In genomic region chr12:53740130-53740491, GRCh38 we compare ENCODE assay signal across 23 cellular contexts. TPM values are rescaled to one million over a fixed set of nuclear protein-coding genes. Genes with fewer than 3 reads are reported as not detected.
DNase-seq lines count a peak whose midpoint lies in the region; ATAC-seq and TF ChIP-seq lines count a peak whose summit lies in the region.
"Had no signal": no experiment of that assay in that cellular context is flagged by ENCODE, and none has a peak within 500 bp of the region (broad histone marks: within the 10 kb centered on the region; RNA-seq: fewer than 3 reads in every experiment).

No MANE protein-coding gene starts in this region.

- no peak for TF ChIP-seq POLR2A in HCT116 (IDR thresholded peaks at IDR 0.05; ENCODE audit: borderline replicate concordance, extremely low read depth, insufficient read depth, insufficient read length)

- no peaks in the 10 kb centered on the region for H3K79me2 ChIP-seq in HCT116 (ENCODE audit: insufficient read depth, low read length)

- H4K20me1 ChIP-seq in HCT116 (ENCODE audit: insufficient read depth) = no peaks in the 10 kb centered on the region

- RAD21 ChIA-PET in HCT116 (lab: Charles Lee; ENCODE audit: low non-redundant PET in 1 of 2, low total read pairs in 2 of 2, uncharacterized antibody in 2 of 2, unreplicated experiment in 2 of 2) = no interaction called here

- no TSS peak for BruUV-seq in Caco-2 (replicated peaks; lab: Mats Ljungman, UMichigan)
- BruUV-seq in HCT116 (replicated peaks; lab: Mats Ljungman, UMichigan) = no TSS peak

- ATAC-seq in HCT116 (no peak), HG02884 (IDR thresholded peaks at IDR 0.05; ENCODE audit: unreplicated experiment) (no peak)
- ATAC-seq in activated T-cell treated with anti-CD3 and anti-CD28 coated beads, Interleukin-2, amount 50 U/mL, for 72 hours (replicated peaks in 1 of 2) = no peak

- no peaks in the 10 kb centered on the region for H3K36me3 Mint-ChIP-seq in Caco-2 (ENCODE audit: insufficient read depth, unreplicated experiment)
- H3K36me3 Mint-ChIP-seq in activated T-cell treated with anti-CD3 and anti-CD28 coated beads, Interleukin-2, amount 50 U/mL, for 72 hours (ENCODE audit: insufficient read depth in 2 of 2) = no peaks in the 10 kb centered on the region
- H3K36me3 Mint-ChIP-seq: activated naive CD4-positive, alpha-beta T cell treated with anti-CD3 and anti-CD28 coated beads, Interleukin-2, amount 50 U/mL, for 24 hours; brain; mesothelial cell of epicardium had no signal

- peaks cover 7% of the 10 kb centered on the region for H3K4me1 Mint-ChIP-seq in Caco-2 (ENCODE audit: low read depth, unreplicated experiment)
- H3K4me1 Mint-ChIP-seq in activated T-cell treated with anti-CD3 and anti-CD28 coated beads, Interleukin-2, amount 50 U/mL, for 72 hours (ENCODE audit: low read depth) = peaks cover 25% of the 10 kb centered on the region

- no peak for TF ChIP-seq CTCF in Caco-2 (IDR thresholded peaks at IDR 0.05; ENCODE audit: insufficient read depth in 1 of 2, low read depth in 1 of 2, low read length in 1 of 2, severe bottlenecking in 1 of 2, unreplicated experiment in 1 of 2)
- peak; percentile 13 to 20 (median 19); a peak in 1 of 6 replicates for TF ChIP-seq CTCF in HCT116 (IDR thresholded peaks at IDR 0.05 in 2 of 3, conservative IDR thresholded peaks at IDR 0.05 in 1 of 3; ENCODE audit: borderline replicate concordance in 1 of 3, insufficient read depth in 1 of 3, low read depth in 2 of 3, low read length in 2 of 3)

- TF ChIP-seq RAD21 in HCT116 (IDR thresholded peaks at IDR 0.05; ENCODE audit: low read depth) = no peak

- H3K4me2 ChIP-seq in HCT116 (ENCODE audit: low read length) = no peak overlapping the region

- H3K27ac Mint-ChIP-seq in Caco-2 (ENCODE audit: unreplicated experiment) = no peak overlapping the region
- no peak overlapping the region for H3K27ac Mint-ChIP-seq in activated T-cell treated with anti-CD3 and anti-CD28 coated beads, Interleukin-2, amount 50 U/mL, for 72 hours
- H3K27ac Mint-ChIP-seq: activated naive CD4-positive, alpha-beta T cell treated with anti-CD3 and anti-CD28 coated beads, Interleukin-2, amount 50 U/mL, for 24 hours; mesothelial cell of epicardium; nephron progenitor cell had no signal

- H3K36me3 ChIP-seq in Caco-2 (ENCODE audit: control insufficient read depth, insufficient read depth, low read length) (no peaks in the 10 kb centered on the region), HCT116 (ENCODE audit: control insufficient read depth in 1 of 2, insufficient read depth in 2 of 2, low read length in 2 of 2) (no peaks in the 10 kb centered on the region), iPS-20b (ENCODE audit: insufficient read depth, low read depth, low read length) (no peaks in the 10 kb centered on the region)
- H3K36me3 ChIP-seq: esophagus squamous epithelium had no signal

- peak overlapping the region; percentile 22; the same call in 1 of the 2 replicates for H3K4me3 ChIP-seq in Caco-2 (ENCODE audit: low read depth, low read length)
- H3K4me3 ChIP-seq in HCT116 (replicated peaks in 1 of 2; ENCODE audit: low read depth in 1 of 2, low read length in 2 of 2) = no peak overlapping the region
- H3K4me3 ChIP-seq in iPS-20b (ENCODE audit: low read length) = peak overlapping the region; percentile 49; the same call in 1 of the 2 replicates

- no peaks in the 10 kb centered on the region for H3K9me3 ChIP-seq in Caco-2
- no peaks in the 10 kb centered on the region for H3K9me3 ChIP-seq in HCT116 (ENCODE audit: control insufficient read depth in 1 of 2, insufficient read depth in 1 of 2, low read depth in 1 of 2, low read length in 2 of 2)
- no peaks in the 10 kb centered on the region for H3K9me3 ChIP-seq in iPS-20b (ENCODE audit: insufficient read depth, low read depth, low read length)
- H3K9me3 ChIP-seq: esophagus squamous epithelium had no signal

- POLR2A ChIA-PET in Caco-2 (lab: Charles Lee) = no interaction called here
- POLR2A ChIA-PET in HCT116 (lab: Charles Lee) = no interaction called here

- H3K27me3 ChIP-seq in Caco-2 (replicated peaks; ENCODE audit: control insufficient read depth, insufficient read depth, low read length) = no peaks in the 10 kb centered on the region; the same call in 1 of the 2 replicates
- no peaks in the 10 kb centered on the region for H3K27me3 ChIP-seq in HCT116 (ENCODE audit: insufficient read depth, low read length)
- H3K27me3 ChIP-seq in iPS-20b (ENCODE audit: insufficient read depth, low read length) = peaks cover 98% of the 10 kb centered on the region

- peaks cover 4% of the 10 kb centered on the region for H3K27me3 Mint-ChIP-seq in Caco-2 (ENCODE audit: insufficient read depth, unreplicated experiment)
- H3K27me3 Mint-ChIP-seq in activated T-cell treated with anti-CD3 and anti-CD28 coated beads, Interleukin-2, amount 50 U/mL, for 72 hours (ENCODE audit: low read depth) = peaks cover 27% of the 10 kb centered on the region

- CTCF ChIA-PET in Caco-2 (lab: Charles Lee) = interaction anchor here (1.1 kb wide), 1 partner anchor 63 kb away, joined by 4 read pairs; no protein-coding TSS in a partner anchor
- CTCF ChIA-PET in HCT116 (lab: Charles Lee) = interaction anchor here (1.5 kb wide), 3 partner anchors 9 to 38 kb away, joined by 4 to 6 read pairs (median 4); no protein-coding TSS in a partner anchor

- H3K9ac ChIP-seq in HCT116 (ENCODE audit: low read length) (no peak overlapping the region), iPS-20b (ENCODE audit: low read depth, low read length) (no peak overlapping the region)

- no peak overlapping the region for H2AFZ ChIP-seq in HCT116 (ENCODE audit: low read depth, low read length, poor library complexity, severe bottlenecking)

- intact Hi-C loops in Caco-2 (cut with micrococcal nuclease; ENCODE audit: unreplicated experiment) (no loop called here), HCT116 (cut with micrococcal nuclease) (no loop called here)

- peaks cover 11% of the 10 kb centered on the region for H3K4me1 ChIP-seq in Caco-2
- H3K4me1 ChIP-seq in HCT116 (ENCODE audit: control insufficient read depth in 1 of 2, insufficient read depth in 2 of 2, low read length in 2 of 2) = peaks cover 2 to 7% of the 10 kb centered on the region in 2 experiments; a peak in 3 of 4 replicates
- H3K4me1 ChIP-seq in iPS-20b (ENCODE audit: insufficient read depth, low read length) = 0 out of 2 replicates have a peak, but pooled peaks cover 3% of the 10 kb centered on the region

- no peak for DNase-seq in Caco-2
- DNase-seq in HCT116 (ENCODE audit: low read depth, low spot score) = no peak
- DNase-seq in caudate nucleus (lab: John Stamatoyannopoulos, UW) = peak in 3 of 61 donors; percentile 18 to 31 (median 19)
- DNase-seq in dedifferentiated amniotic fluid mesenchymal stem cell (ENCODE audit: extremely low spot score) = no peak
- no peak for DNase-seq in NK-92 treated with Interleukin-12 subunit alpha and Interleukin-12 subunit beta, amount 100 ng/mL, for 24 hours (lab: John Stamatoyannopoulos, UW)
- DNase-seq in activated T-cell treated with anti-CD3 and anti-CD28 coated beads, Interleukin-2, amount 50 U/mL, for 72 hours = no peak
- DNase-seq: activated CD4-positive, alpha-beta T cell treated with anti-CD3 and anti-CD28 coated beads, Interleukin-2, amount 50 U/mL, for 48 hours; activated T-cell treated with anti-CD3 and anti-CD28 coated beads, Interleukin-2, amount 50 U/mL, for 1 hour; esophagus squamous epithelium; kidney glomerular epithelial cell; NCI-H1694 treated with DMSO at 0.1 percent for 48 hours; NCI-H446; SHP77; T-helper 1 cell had no signal

- H3K27ac ChIP-seq in HCT116 (ENCODE audit: low read depth, low read length) = no peak overlapping the region
- H3K27ac ChIP-seq in caudate nucleus (ENCODE audit: low read depth, low read length) = peak overlapping the region; percentile 20
- H3K27ac ChIP-seq in iPS-20b (ENCODE audit: low read length) = no peak overlapping the region
- H3K27ac ChIP-seq: esophagus squamous epithelium, VCaP had no signal

- no peaks in the 10 kb centered on the region for H3K9me3 Mint-ChIP-seq in Caco-2 (ENCODE audit: unreplicated experiment)
- no peaks in the 10 kb centered on the region for H3K9me3 Mint-ChIP-seq in activated T-cell treated with anti-CD3 and anti-CD28 coated beads, Interleukin-2, amount 50 U/mL, for 72 hours
- H3K9me3 Mint-ChIP-seq: activated naive CD4-positive, alpha-beta T cell treated with anti-CD3 and anti-CD28 coated beads, Interleukin-2, amount 50 U/mL, for 24 hours; mesothelial cell of epicardium; nephron progenitor cell had no signal

- no peaks in the 10 kb centered on the region for H3K9me2 ChIP-seq in HCT116 (ENCODE audit: insufficient read depth)

- no peak overlapping the region for H3K4me3 Mint-ChIP-seq in Caco-2 (ENCODE audit: unreplicated experiment)
- H3K4me3 Mint-ChIP-seq in activated T-cell treated with anti-CD3 and anti-CD28 coated beads, Interleukin-2, amount 50 U/mL, for 72 hours = peak overlapping the region in 1 of 2 donors; percentile 86

TF ChIP-seq in HCT116, 20 proteins besides CTCF, POLR2A, EP300 and RAD21:
- TF ChIP-seq CBX3 (IDR thresholded peaks at IDR 0.05; ENCODE audit: low read depth) (no peak), EZH2phosphoT487 (IDR thresholded peaks at IDR 0.05; ENCODE audit: borderline replicate concordance) (no peak), SP1 (IDR thresholded peaks at IDR 0.05; ENCODE audit: low read depth) (no peak), ELF1 (IDR thresholded peaks at IDR 0.05; ENCODE audit: borderline replicate concordance, low read depth) (no peak), TCF7L2 (IDR thresholded peaks at IDR 0.05; ENCODE audit: borderline replicate concordance, extremely low read depth, insufficient read depth, insufficient read length) (no peak), JUND (IDR thresholded peaks at IDR 0.05) (no peak), EGR1 (IDR thresholded peaks at IDR 0.05; ENCODE audit: low read depth) (no peak)
- TF ChIP-seq, protein P1, sequence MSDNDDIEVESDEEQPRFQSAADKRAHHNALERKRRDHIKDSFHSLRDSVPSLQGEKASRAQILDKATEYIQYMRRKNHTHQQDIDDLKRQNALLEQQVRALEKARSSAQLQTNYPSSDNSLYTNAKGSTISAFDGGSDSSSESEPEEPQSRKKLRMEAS (IDR thresholded peaks at IDR 0.05) = no peak

RNA-seq across cellular contexts. Expression of gene CISTR, which starts 11.7 kb away (rescaled TPM):
- total RNA-seq in Caco-2 (2022) (not detected in 2 replicates), HCT116 (2021; ENCODE audit: unreplicated experiment) (not detected)
- polyA plus RNA-seq in HCT116 (2012) = not detected in 2 replicates
- not detected for total RNA-seq in activated T-cell treated with anti-CD3 and anti-CD28 coated beads, Interleukin-2, amount 50 U/mL, for 72 hours
- total RNA-seq: esophagus squamous epithelium, mesothelial cell of epicardium, pulmonary artery endothelial cell, temporal lobe had no signal

RNA-seq across cellular contexts. Expression of gene CALCOCO1, which starts 12.9 kb away (rescaled TPM):
- total RNA-seq in Caco-2 (2022) = 19.3 and 21.4 TPM in 2 replicates
- total RNA-seq in HCT116 (2021; ENCODE audit: unreplicated experiment) = 42.6 TPM
- polyA plus RNA-seq in HCT116 (2012) = 33.2 and 36.3 TPM in 2 replicates
- total RNA-seq in activated T-cell treated with anti-CD3 and anti-CD28 coated beads, Interleukin-2, amount 50 U/mL, for 72 hours = 10 to 100 TPM; 60.1 to 71.3 TPM

Comparison
In these comparisons a context has a peak if more than half of its experiments do, and no peak if none do; other contexts are left out.
1. H3K4me3 ChIP-seq: peak in Caco-2 (single experiment) and iPS-20b (single experiment); none in HCT116 (0 of 2).
2. CTCF ChIP-seq: peak in HCT116 (3 of 3); none in Caco-2 (0 of 2).